8 cellular contexts compared by ENCODE assay signal in genomic region chr5:138352071-138352721, GRCh38. TPM values are rescaled to one million over a fixed set of nuclear protein-coding genes. Genes with fewer than 3 reads are reported as not detected.
DNase-seq lines count a peak whose midpoint lies in the region; ATAC-seq and TF ChIP-seq lines count a peak whose summit lies in the region.

Gene KDM3B, plus strand, starts transcription at chr5:138352685. Its CDS starts 111 bp downstream, at chr5:138352796.

- peaks cover 46% of the 10 kb centered on the region for H3K36me3 ChIP-seq in NT2/D1 (ENCODE audit: insufficient read depth, insufficient read length, low read length)

- no peaks in the 10 kb centered on the region for H3K27me3 Mint-ChIP-seq in mesothelial cell of epicardium (ENCODE audit: low read depth)

- peak within 1 kb of the TSS; percentile 65 for H3K4me3 ChIP-seq in NT2/D1 (ENCODE audit: insufficient read length, low read depth)

- H3K4me3 Mint-ChIP-seq in mesothelial cell of epicardium = peak within 1 kb of the TSS; percentile 91

- ATAC-seq in GM19467 (IDR thresholded peaks at IDR 0.05; ENCODE audit: unreplicated experiment) = peak; percentile 56

- TF ChIP-seq CTCF in mesothelial cell of epicardium (IDR thresholded peaks at IDR 0.05; ENCODE audit: unreplicated experiment) = peak; percentile 97

- H3K4me1 Mint-ChIP-seq in mesothelial cell of epicardium = peaks cover 27% of the 10 kb centered on the region

- DNase-seq in CMK (ENCODE audit: low read depth) = peak; percentile 68
- peak; percentile 94 for DNase-seq in HT-29 (ENCODE audit: low spot score)
- DNase-seq in NT2/D1 (ENCODE audit: low read depth, low spot score) = peak; percentile 81
- DNase-seq in activated CD8-positive, alpha-beta memory T cell treated with anti-CD3 and anti-CD28 coated beads, Interleukin-2, amount 50 U/mL, for 1 hour (ENCODE audit: extremely low read depth) = peak; percentile 63
- peak; percentile 80 to 95 for DNase-seq in mesothelial cell of epicardium (ENCODE audit: low spot score in 2 of 2, unreplicated experiment in 2 of 2)
- DNase-seq in stimulated activated CD8-positive, alpha-beta memory T cell treated with anti-CD3 and anti-CD28 coated beads, Interleukin-15, amount 100 ng/mL, for 4 hours (ENCODE audit: low read depth in 2 of 2) = peak; percentile 69 to 85

- H3K9me3 ChIP-seq in NT2/D1 (ENCODE audit: insufficient read depth, low read length) = peaks cover 27% of the 10 kb centered on the region

- H3K27ac Mint-ChIP-seq in mesothelial cell of epicardium = peak within 1 kb of the TSS; percentile 98

- no peaks in the 10 kb centered on the region for H3K27me3 ChIP-seq in NT2/D1 (ENCODE audit: insufficient read depth, insufficient read length)

- no peaks in the 10 kb centered on the region for H3K4me1 ChIP-seq in NT2/D1 (ENCODE audit: insufficient read depth, insufficient read length)

- peaks cover 26% of the 10 kb centered on the region for H3K36me3 Mint-ChIP-seq in mesothelial cell of epicardium

- peaks cover 15% of the 10 kb centered on the region for H3K9me3 Mint-ChIP-seq in mesothelial cell of epicardium

- peak within 1 kb of the TSS; percentile 85 for H3K9ac ChIP-seq in NT2/D1 (ENCODE audit: insufficient read length, low read depth)

- in situ Hi-C loops in endometrial microvascular endothelial cells (cut with HindIII; ENCODE audit: inconsistent ontology term, low pct_unique_long_range_greater_than_20kb, low sequenced_read_pairs) = loop anchor here (10.0 kb wide), 1 partner anchor 187 kb away; no protein-coding TSS in a partner anchor

RNA-seq across cellular contexts. Expression of gene KDM3B, which starts in this region (rescaled TPM):
- total RNA-seq in HT-29 (2014; rRNA removed; shearing (Covaris generic)) = 34.9 and 36.2 TPM in 2 replicates
- total RNA-seq in endometrial microvascular endothelial cells (ENCODE audit: inconsistent ontology term) (34.8 TPM), mesothelial cell of epicardium (94.0 to 96.6 TPM (median 96.1 TPM) in 3 replicates)

Comparison
In these comparisons a context has a peak if more than half of its experiments do, and no peak if none do; other contexts are left out.
1. Peak in every context shown above with its lines: DNase-seq, ATAC-seq and H3K4me3 ChIP-seq.